2 cellular contexts compared by ENCODE assay signal in the genomic region with DNA sequence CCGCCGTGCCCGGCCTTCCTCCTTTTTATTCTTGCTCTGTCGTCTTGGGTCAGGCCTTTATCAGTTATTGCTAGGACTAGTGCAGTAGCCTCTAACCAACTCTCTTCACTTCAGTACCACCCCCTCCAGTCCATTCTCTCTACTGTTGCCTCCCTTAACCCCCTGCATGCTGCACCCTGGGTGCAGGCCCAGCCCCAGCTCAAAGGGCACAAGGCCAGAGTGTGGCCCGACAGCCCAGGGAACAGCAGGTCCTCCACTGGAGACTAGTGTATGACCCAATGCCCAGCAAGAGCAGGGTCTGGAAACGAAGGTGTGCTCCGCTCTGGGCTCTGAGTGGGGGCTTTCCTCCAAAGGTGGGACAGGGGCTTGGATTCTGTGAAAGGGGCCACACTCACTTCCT.
TF ChIP-seq lines count a peak whose summit lies in the region.

No MANE protein-coding gene starts in this region.

TF ChIP-seq in HepG2, 621 proteins besides CTCF, POLR2A, EP300 and RAD21:
- TF ChIP-seq ZNF652 (CRISPR knock-in tag; IDR thresholded peaks at IDR 0.05; ENCODE audit: borderline replicate concordance, low read depth) = peak; percentile 81
- TF ChIP-seq HOXD1 (CRISPR knock-in tag; IDR thresholded peaks at IDR 0.05) = no peak
- TF ChIP-seq TRIM24 (CRISPR knock-in tag; IDR thresholded peaks at IDR 0.05) = no peak

TF ChIP-seq in H1, 55 proteins besides CTCF, POLR2A, EP300 and RAD21:
- no peak for TF ChIP-seq CBX8 (IDR thresholded peaks at IDR 0.05; ENCODE audit: borderline replicate concordance, low read depth, low read length)
- no peak for TF ChIP-seq ZNF274 (IDR thresholded peaks at IDR 0.05; ENCODE audit: borderline replicate concordance, extremely low read depth, low read length)
- TF ChIP-seq TBP (IDR thresholded peaks at IDR 0.05; ENCODE audit: low read depth, low read length) = no peak
- TF ChIP-seq CTBP2 (IDR thresholded peaks at IDR 0.05; ENCODE audit: borderline replicate concordance, insufficient read depth, insufficient read length, low read length) = no peak
- TF ChIP-seq NANOG (IDR thresholded peaks at IDR 0.05; ENCODE audit: insufficient read depth, low read depth, low read length, poor library complexity, severe bottlenecking) = no peak
- no peak for TF ChIP-seq BCL11A (IDR thresholded peaks at IDR 0.05; ENCODE audit: low read depth in 2 of 2, low read length in 2 of 2)
- no peak for TF ChIP-seq RXRA (IDR thresholded peaks at IDR 0.05; ENCODE audit: insufficient read depth, low read depth, low read length)
- no peak for TF ChIP-seq SIRT6 (IDR thresholded peaks at IDR 0.05; ENCODE audit: low read length)
- no peak for TF ChIP-seq TEAD4 (IDR thresholded peaks at IDR 0.05; ENCODE audit: low read depth, low read length)
- no peak for TF ChIP-seq GABPA (IDR thresholded peaks at IDR 0.05; ENCODE audit: borderline replicate concordance, insufficient read depth, low read length)
- TF ChIP-seq, protein P1, sequence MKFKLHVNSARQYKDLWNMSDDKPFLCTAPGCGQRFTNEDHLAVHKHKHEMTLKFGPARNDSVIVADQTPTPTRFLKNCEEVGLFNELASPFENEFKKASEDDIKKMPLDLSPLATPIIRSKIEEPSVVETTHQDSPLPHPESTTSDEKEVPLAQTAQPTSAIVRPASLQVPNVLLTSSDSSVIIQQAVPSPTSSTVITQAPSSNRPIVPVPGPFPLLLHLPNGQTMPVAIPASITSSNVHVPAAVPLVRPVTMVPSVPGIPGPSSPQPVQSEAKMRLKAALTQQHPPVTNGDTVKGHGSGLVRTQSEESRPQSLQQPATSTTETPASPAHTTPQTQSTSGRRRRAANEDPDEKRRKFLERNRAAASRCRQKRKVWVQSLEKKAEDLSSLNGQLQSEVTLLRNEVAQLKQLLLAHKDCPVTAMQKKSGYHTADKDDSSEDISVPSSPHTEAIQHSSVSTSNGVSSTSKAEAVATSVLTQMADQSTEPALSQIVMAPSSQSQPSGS (IDR thresholded peaks at IDR 0.05; ENCODE audit: low read length) = no peak
- TF ChIP-seq, protein P2, sequence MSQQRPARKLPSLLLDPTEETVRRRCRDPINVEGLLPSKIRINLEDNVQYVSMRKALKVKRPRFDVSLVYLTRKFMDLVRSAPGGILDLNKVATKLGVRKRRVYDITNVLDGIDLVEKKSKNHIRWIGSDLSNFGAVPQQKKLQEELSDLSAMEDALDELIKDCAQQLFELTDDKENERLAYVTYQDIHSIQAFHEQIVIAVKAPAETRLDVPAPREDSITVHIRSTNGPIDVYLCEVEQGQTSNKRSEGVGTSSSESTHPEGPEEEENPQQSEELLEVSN (IDR thresholded peaks at IDR 0.05) = no peak
- no peak for TF ChIP-seq FOSL1 (IDR thresholded peaks at IDR 0.05; ENCODE audit: insufficient read depth, low read depth, low read length)
- TF ChIP-seq SIX5 (IDR thresholded peaks at IDR 0.05; ENCODE audit: low read depth, low read length) = no peak
- TF ChIP-seq GTF2F1 (IDR thresholded peaks at IDR 0.05; ENCODE audit: borderline replicate concordance, low read depth, low read length) = no peak
- no peak for TF ChIP-seq POU5F1 (IDR thresholded peaks at IDR 0.05; ENCODE audit: low read depth, low read length)
- no peak for TF ChIP-seq NRF1 (IDR thresholded peaks at IDR 0.05; ENCODE audit: low read depth, low read length)
